7 cellular contexts compared by ENCODE assay signal in genomic region chr11:24406980-24407379, GRCh38.
"Had no signal": no experiment of that assay in that cellular context is flagged by ENCODE, and none has a peak within 500 bp of the region (broad histone marks: within the 10 kb centered on the region; RNA-seq: fewer than 3 reads in every experiment).

No MANE protein-coding gene starts in this region.

- H3K4me3 Mint-ChIP-seq: H9, IgD-negative memory B cell had no signal

- H3K27me3 Mint-ChIP-seq: IgD-negative memory B cell had no signal

- H3K27ac Mint-ChIP-seq: H9, IgD-negative memory B cell had no signal

- H3K27ac ChIP-seq: HL-60 had no signal

- H3K4me1 Mint-ChIP-seq: IgD-negative memory B cell had no signal

- ATAC-seq: HepG2 had no signal

- H3K9me3 Mint-ChIP-seq: H9 had no signal

- DNase-seq: GOT3, H9, HCEC 1CT, KBM-7 had no signal
